Comparison of ENCODE assay signal across 10 cellular contexts in genomic region chr7:116232920-116233319, GRCh38. TPM values are rescaled to one million over a fixed set of nuclear protein-coding genes. Genes with fewer than 3 reads are reported as not detected.
DNase-seq lines count a peak whose midpoint lies in the region; ATAC-seq and TF ChIP-seq lines count a peak whose summit lies in the region.
"Had no signal": no experiment of that assay in that cellular context is flagged by ENCODE, and none has a peak within 500 bp of the region (broad histone marks: within the 10 kb centered on the region; RNA-seq: fewer than 3 reads in every experiment).

No MANE protein-coding gene starts in this region.

- H3K9me3 Mint-ChIP-seq in stimulated activated effector memory CD8-positive, alpha-beta T cell treated with anti-CD3 and anti-CD28 coated beads, Interleukin-12 subunit alpha, Interleukin-12 subunit beta, amount 100 ng/mL, for 72 hours: no peaks in the 10 kb centered on the region
- H3K9me3 Mint-ChIP-seq: naive B cell had no signal

- H3K9me3 ChIP-seq in HEK293 (ENCODE audit: control insufficient read depth, insufficient read depth, low read depth, low read length) (no peaks in the 10 kb centered on the region), esophagus muscularis mucosa (no peaks in the 10 kb centered on the region)

- no peaks in the 10 kb centered on the region for H3K27me3 ChIP-seq in esophagus muscularis mucosa

- H3K27ac ChIP-seq in HEK293 (ENCODE audit: extremely low read depth, low read depth, low read length): no peak overlapping the region
- peak overlapping the region; percentile 79 to 87 (median 84) for H3K27ac ChIP-seq in esophagus muscularis mucosa (replicated peaks in 1 of 4)

- TF ChIP-seq POLR2A in esophagus muscularis mucosa (IDR thresholded peaks at IDR 0.05; ENCODE audit: low read depth): no peak

- TF ChIP-seq EP300 in esophagus muscularis mucosa (IDR thresholded peaks at IDR 0.05): no peak

- 68% methylated on average over 1 of the region's 1 CpG for WGBS in esophagus muscularis mucosa

- H3K4me3 ChIP-seq in HEK293 (ENCODE audit: low read depth, low read length): no peak overlapping the region
- no peak overlapping the region for H3K4me3 ChIP-seq in esophagus muscularis mucosa

- CTCF ChIA-PET in HEK293 (lab: Yijun Ruan, JAX): interaction anchor here (0.6 to 3.6 kb wide), 9 partner anchors 10 to 259 kb away, joined by 3 to 23 read pairs (median 4); no protein-coding TSS in a partner anchor

- POLR2A ChIA-PET in HEK293 (lab: Yijun Ruan, JAX): no interaction called here

- ATAC-seq in stimulated activated effector memory CD8-positive, alpha-beta T cell treated with anti-CD3 and anti-CD28 coated beads, Interleukin-12 subunit alpha, Interleukin-12 subunit beta, amount 100 ng/mL, for 72 hours: no peak
- ATAC-seq in HG02938 (IDR thresholded peaks at IDR 0.05; ENCODE audit: unreplicated experiment): no peak

- intact Hi-C loops in esophagus muscularis mucosa (cut with DNase I): no loop called here

- H3K4me3 Mint-ChIP-seq in stimulated activated effector memory CD8-positive, alpha-beta T cell treated with anti-CD3 and anti-CD28 coated beads, Interleukin-12 subunit alpha, Interleukin-12 subunit beta, amount 100 ng/mL, for 72 hours: no peak overlapping the region
- H3K4me3 Mint-ChIP-seq: naive B cell had no signal

- DNase-seq in esophagus muscularis mucosa (ENCODE audit: extremely low spot score) (no peak), NCI-H2029 (lab: John Stamatoyannopoulos, UW) (no peak), HPDE6-E6E7 (ENCODE audit: extremely low spot score) (no peak)
- DNase-seq in stimulated activated effector memory CD8-positive, alpha-beta T cell treated with anti-CD3 and anti-CD28 coated beads, Interleukin-12 subunit alpha, Interleukin-12 subunit beta, amount 100 ng/mL, for 72 hours (ENCODE audit: low spot score in 2 of 2): no peak
- DNase-seq: naive B cell, NCI-H1694 had no signal

- H3K27ac Mint-ChIP-seq in stimulated activated effector memory CD8-positive, alpha-beta T cell treated with anti-CD3 and anti-CD28 coated beads, Interleukin-12 subunit alpha, Interleukin-12 subunit beta, amount 100 ng/mL, for 72 hours: peak overlapping the region; percentile 56

- no peak for TF ChIP-seq CTCF in HEK293 (tag by site-specific recombination; IDR thresholded peaks at IDR 0.05)
- no peak for TF ChIP-seq CTCF in esophagus muscularis mucosa (IDR thresholded peaks at IDR 0.05)

- H3K4me1 Mint-ChIP-seq in stimulated activated effector memory CD8-positive, alpha-beta T cell treated with anti-CD3 and anti-CD28 coated beads, Interleukin-12 subunit alpha, Interleukin-12 subunit beta, amount 100 ng/mL, for 72 hours: peaks cover 53% of the 10 kb centered on the region

- peaks cover 28% of the 10 kb centered on the region for H3K36me3 Mint-ChIP-seq in stimulated activated effector memory CD8-positive, alpha-beta T cell treated with anti-CD3 and anti-CD28 coated beads, Interleukin-12 subunit alpha, Interleukin-12 subunit beta, amount 100 ng/mL, for 72 hours

- H3K4me1 ChIP-seq in HEK293 (ENCODE audit: control insufficient read depth, insufficient read depth, low read length): peaks cover 29% of the 10 kb centered on the region
- peaks cover 49 to 95% (median 84%) of the 10 kb centered on the region in 4 donors for H3K4me1 ChIP-seq in esophagus muscularis mucosa

- H3K36me3 ChIP-seq in HEK293 (ENCODE audit: control insufficient read depth in 2 of 2, insufficient read depth in 1 of 2, low read length in 2 of 2) (peaks cover 0 to 12% of the 10 kb centered on the region in 2 experiments; a peak in 1 of 3 replicates), esophagus muscularis mucosa (peaks cover 0 to 8% (median 4%) of the 10 kb centered on the region in 4 donors)

TF ChIP-seq in HEK293, 187 proteins besides CTCF, POLR2A, EP300 and RAD21:
- TF ChIP-seq ZNF707 (tag by site-specific recombination; IDR thresholded peaks at IDR 0.05) (0 out of 2 replicates have a peak, but pooled peaks have one; percentile 66), ZNF175 (tag by site-specific recombination; IDR thresholded peaks at IDR 0.05) (no peak)
TF ChIP-seq in HEK293: peak in this region for 1.

TF ChIP-seq in PFSK-1, 5 proteins besides CTCF, POLR2A, EP300 and RAD21:
- no peak for TF ChIP-seq FOXP2 (optimal IDR thresholded peaks at IDR 0.05; ENCODE audit: borderline replicate concordance, extremely low read depth, extremely low read length, insufficient read depth)
- peak; percentile 37; the same call in 1 of the 2 replicates for TF ChIP-seq POLR2AphosphoS5 (IDR thresholded peaks at IDR 0.05; ENCODE audit: low read depth, low read length)

RNA-seq across cellular contexts. Expression of gene TES, which starts 22.6 kb away (rescaled TPM):
- 169 TPM for polyA plus RNA-seq in PFSK-1 (2012; ENCODE audit: insufficient read length, low read depth)
- 100 to 1,000 TPM; 213 to 356 (median 265) TPM for total RNA-seq in esophagus muscularis mucosa
- total RNA-seq: OCI-LY7 had no signal
